12 cellular contexts compared by ENCODE assay signal in the genomic region with DNA sequence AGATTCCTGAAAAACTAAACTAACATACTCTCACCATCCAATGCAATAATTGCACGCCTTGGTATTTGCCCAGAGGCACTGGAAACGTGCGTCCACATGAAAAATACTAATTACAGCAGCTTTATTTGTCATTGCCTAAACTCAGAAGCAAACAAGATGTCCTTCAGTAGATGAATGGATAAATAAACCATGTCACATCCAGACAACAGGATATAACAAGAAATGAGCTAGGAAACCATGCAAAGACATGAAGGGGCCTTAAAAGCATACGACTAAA. TPM values are rescaled to one million over a fixed set of nuclear protein-coding genes. Genes with fewer than 3 reads are reported as not detected.
A peak's percentile ranks its signal among the peaks of the same experiment; 100 is the strongest.
DNase-seq lines count a peak whose midpoint lies in the region; ATAC-seq and TF ChIP-seq lines count a peak whose summit lies in the region.
"Had no signal": no experiment of that assay in that cellular context is flagged by ENCODE, and none has a peak within 500 bp of the region (broad histone marks: within the 10 kb centered on the region; RNA-seq: fewer than 3 reads in every experiment).

No MANE protein-coding gene starts in this region.

- DNase-seq in activated CD4-positive, alpha-beta T cell treated with anti-CD3 and anti-CD28 coated beads, Interleukin-2, amount 10 ng/mL, durations not matched to agents 24 days and 14 days = no peak
- DNase-seq in activated CD4-positive, alpha-beta T cell treated with anti-CD3 and anti-CD28 coated beads, Interleukin-2, amount 10 ng/mL, durations not matched to agents 7 days and 5 days = no peak
- DNase-seq in T47D (ENCODE audit: low read depth in 1 of 2, low spot score in 1 of 2) (peak; percentile 29 to 69), psoas muscle (no peak), dorsolateral prefrontal cortex (no peak), Right ventricle myocardium inferior (ENCODE audit: missing footprints) (no peak)
- DNase-seq: NCI-H1930, NCI-H524 treated with DMSO at 0.1 percent for 48 hours had no signal

- no peak overlapping the region for H3K9ac ChIP-seq in Loucy (ENCODE audit: low read depth, low read length, poor library complexity, severe bottlenecking)
- H3K9ac ChIP-seq: parathyroid adenoma had no signal

- H2AFZ ChIP-seq in Loucy (ENCODE audit: low read length) = no peak overlapping the region
- H2AFZ ChIP-seq: parathyroid adenoma had no signal

- in situ Hi-C loops in T47D (cut with HindIII; ENCODE audit: low pct_unique_long_range_greater_than_20kb, low sequenced_read_pairs) = no loop called here

- CTCF ChIA-PET in activated CD4-positive, alpha-beta T cell treated with anti-CD3 and anti-CD28 coated beads, Interleukin-2, amount 10 ng/mL, durations not matched to agents 7 days and 5 days (lab: Charles Lee) = interaction anchor here (0.9 to 2.5 kb wide), 4 partner anchors 8 to 48 kb away, joined by 3 to 11 read pairs (median 4); no protein-coding TSS in a partner anchor

- peaks cover 60% of the 10 kb centered on the region for H4K20me1 ChIP-seq in Loucy (ENCODE audit: insufficient read depth, low read length, poor library complexity, severe bottlenecking)

- no peaks in the 10 kb centered on the region for H3K36me3 Mint-ChIP-seq in activated CD4-positive, alpha-beta T cell treated with anti-CD3 and anti-CD28 coated beads, Interleukin-2, amount 10 ng/mL, durations not matched to agents 24 days and 14 days (ENCODE audit: low read depth)
- no peaks in the 10 kb centered on the region for H3K36me3 Mint-ChIP-seq in activated CD4-positive, alpha-beta T cell treated with anti-CD3 and anti-CD28 coated beads, Interleukin-2, amount 10 ng/mL, durations not matched to agents 7 days and 5 days (ENCODE audit: low read depth)

- peaks cover 2% of the 10 kb centered on the region; the same call in 1 of the 2 replicates for H3F3A ChIP-seq in Loucy (ENCODE audit: low read depth)

- no peaks in the 10 kb centered on the region for H3K9me3 Mint-ChIP-seq in activated CD4-positive, alpha-beta T cell treated with anti-CD3 and anti-CD28 coated beads, Interleukin-2, amount 10 ng/mL, durations not matched to agents 24 days and 14 days
- no peaks in the 10 kb centered on the region for H3K9me3 Mint-ChIP-seq in activated CD4-positive, alpha-beta T cell treated with anti-CD3 and anti-CD28 coated beads, Interleukin-2, amount 10 ng/mL, durations not matched to agents 7 days and 5 days

- TF ChIP-seq CTCF in Loucy (conservative IDR thresholded peaks at IDR 0.05; ENCODE audit: low read length) (no peak), psoas muscle (IDR thresholded peaks at IDR 0.05) (no peak), dorsolateral prefrontal cortex (IDR thresholded peaks at IDR 0.05 in 54 of 56, conservative IDR thresholded peaks at IDR 0.05 in 2 of 56; ENCODE audit: low read depth in 1 of 56, partially characterized antibody in 56 of 56) (no peak)

- peak overlapping the region; percentile 62 for H3K4me2 ChIP-seq in Loucy (ENCODE audit: low read depth, low read length, poor library complexity, severe bottlenecking)

- peaks cover 99% of the 10 kb centered on the region for H3K79me2 ChIP-seq in Loucy (ENCODE audit: insufficient read depth, low read length)

- H3K4me1 Mint-ChIP-seq in activated CD4-positive, alpha-beta T cell treated with anti-CD3 and anti-CD28 coated beads, Interleukin-2, amount 10 ng/mL, durations not matched to agents 24 days and 14 days = peaks cover 60% of the 10 kb centered on the region
- H3K4me1 Mint-ChIP-seq in activated CD4-positive, alpha-beta T cell treated with anti-CD3 and anti-CD28 coated beads, Interleukin-2, amount 10 ng/mL, durations not matched to agents 7 days and 5 days = peaks cover 74% of the 10 kb centered on the region

- intact Hi-C loops in activated CD4-positive, alpha-beta T cell treated with anti-CD3 and anti-CD28 coated beads, Interleukin-2, amount 10 ng/mL, durations not matched to agents 24 days and 14 days (cut with micrococcal nuclease) = loop anchor here (1.0 to 2.0 kb wide), 3 partner anchors 18 to 52 kb away; a partner anchor contains a TSS
- intact Hi-C loops in psoas muscle (cut with DNase I) = no loop called here
- intact Hi-C loops in dorsolateral prefrontal cortex (cut with DNase I) = loop anchor here in 1 of 2 donors (1.0 kb wide), 1 partner anchor 16 kb away; no protein-coding TSS in a partner anchor
- intact Hi-C loops in Right ventricle myocardium inferior (cut with DNase I) = no loop called here

- no peaks in the 10 kb centered on the region for H3K27me3 Mint-ChIP-seq in activated CD4-positive, alpha-beta T cell treated with anti-CD3 and anti-CD28 coated beads, Interleukin-2, amount 10 ng/mL, durations not matched to agents 24 days and 14 days
- no peaks in the 10 kb centered on the region for H3K27me3 Mint-ChIP-seq in activated CD4-positive, alpha-beta T cell treated with anti-CD3 and anti-CD28 coated beads, Interleukin-2, amount 10 ng/mL, durations not matched to agents 7 days and 5 days

- no peaks in the 10 kb centered on the region for H3K36me3 ChIP-seq in Loucy (ENCODE audit: insufficient read depth, low read length)
- H3K36me3 ChIP-seq in psoas muscle (ENCODE audit: insufficient read depth in 1 of 2, low read depth in 1 of 2) = no peaks in the 10 kb centered on the region
- H3K36me3 ChIP-seq: brain microvascular endothelial cell had no signal

- POLR2A ChIA-PET in activated CD4-positive, alpha-beta T cell treated with anti-CD3 and anti-CD28 coated beads, Interleukin-2, amount 10 ng/mL, durations not matched to agents 7 days and 5 days (lab: Charles Lee) = interaction anchor here (0.5 to 1.2 kb wide), 2 partner anchors 9 to 95 kb away, joined by 6 to 7 read pairs; no protein-coding TSS in a partner anchor

- no peaks in the 10 kb centered on the region for H3K9me2 ChIP-seq in Loucy (replicated peaks; ENCODE audit: low read depth, low read length)

- 88 to 90% (median 89%) methylated on average over 4 of the region's 4 CpGs for WGBS in psoas muscle, 3 donors

- H3K27ac ChIP-seq in psoas muscle = peak overlapping the region; percentile 70
- H3K27ac ChIP-seq in dorsolateral prefrontal cortex = no peak overlapping the region
- H3K27ac ChIP-seq: parathyroid adenoma had no signal

- no peaks in the 10 kb centered on the region for H3K27me3 ChIP-seq in Loucy (ENCODE audit: insufficient read depth, low read length, poor library complexity, severe bottlenecking)
- H3K27me3 ChIP-seq in psoas muscle (ENCODE audit: insufficient read depth in 3 of 3, low read length in 2 of 3) = no peaks in the 10 kb centered on the region
- no peaks in the 10 kb centered on the region for H3K27me3 ChIP-seq in dorsolateral prefrontal cortex
- H3K27me3 ChIP-seq: brain microvascular endothelial cell had no signal

- no peak for ATAC-seq in psoas muscle
- ATAC-seq in activated CD4-positive, CD25-positive, alpha-beta regulatory T cell treated with anti-CD3 and anti-CD28 coated beads, Interleukin-2, amount 50 U/mL, for 24 hours = no peak
- no peak for ATAC-seq in Right ventricle myocardium inferior

- H3K4me3 Mint-ChIP-seq in activated CD4-positive, alpha-beta T cell treated with anti-CD3 and anti-CD28 coated beads, Interleukin-2, amount 10 ng/mL, durations not matched to agents 24 days and 14 days = peak overlapping the region; percentile 3
- no peak overlapping the region for H3K4me3 Mint-ChIP-seq in activated CD4-positive, alpha-beta T cell treated with anti-CD3 and anti-CD28 coated beads, Interleukin-2, amount 10 ng/mL, durations not matched to agents 7 days and 5 days

- peak overlapping the region; percentile 54 for H3K27ac Mint-ChIP-seq in activated CD4-positive, alpha-beta T cell treated with anti-CD3 and anti-CD28 coated beads, Interleukin-2, amount 10 ng/mL, durations not matched to agents 24 days and 14 days
- H3K27ac Mint-ChIP-seq in activated CD4-positive, alpha-beta T cell treated with anti-CD3 and anti-CD28 coated beads, Interleukin-2, amount 10 ng/mL, durations not matched to agents 7 days and 5 days = no peak overlapping the region

- H3K9me3 ChIP-seq in Loucy (ENCODE audit: insufficient read depth, low read depth, low read length) (no peaks in the 10 kb centered on the region), psoas muscle (no peaks in the 10 kb centered on the region)

- no peak overlapping the region for H3K4me3 ChIP-seq in Loucy (ENCODE audit: low read length, poor library complexity, severe bottlenecking)
- H3K4me3 ChIP-seq in psoas muscle = no peak overlapping the region
- H3K4me3 ChIP-seq in dorsolateral prefrontal cortex = no peak overlapping the region

- H3K4me1 ChIP-seq in Loucy (ENCODE audit: insufficient read depth, low read length, poor library complexity, severe bottlenecking) = peaks cover 30% of the 10 kb centered on the region
- peaks cover 98% of the 10 kb centered on the region for H3K4me1 ChIP-seq in psoas muscle

RNA-seq across cellular contexts. Expression of a gene that starts 25.0 kb away (rescaled TPM):
- 25.5 and 27.8 TPM in 2 replicates for total RNA-seq in activated CD4-positive, alpha-beta T cell treated with anti-CD3 and anti-CD28 coated beads, Interleukin-2, amount 10 ng/mL, durations not matched to agents 24 days and 14 days
- 10 to 100 TPM; 20.3 to 20.9 TPM for total RNA-seq in activated CD4-positive, alpha-beta T cell treated with anti-CD3 and anti-CD28 coated beads, Interleukin-2, amount 10 ng/mL, durations not matched to agents 7 days and 5 days
- total RNA-seq in psoas muscle = 10 to 100 TPM; 17.5 to 40.2 (median 24.9) TPM
- 10 to 100 TPM in 1 of 3 donors, 1 to 10 TPM in 2; 7.5 to 12.3 (median 9.2) TPM for polyA plus RNA-seq in psoas muscle
- total RNA-seq in dorsolateral prefrontal cortex = 10 to 100 TPM in 119 of 120 experiments, 1 to 10 TPM in 1; 9.4 to 22.3 (median 15.4) TPM
- 8.4 TPM for total RNA-seq in Right ventricle myocardium inferior

RNA-seq across cellular contexts. Expression of a gene that starts 46.5 kb away (rescaled TPM):
- total RNA-seq in activated CD4-positive, alpha-beta T cell treated with anti-CD3 and anti-CD28 coated beads, Interleukin-2, amount 10 ng/mL, durations not matched to agents 24 days and 14 days = 170 and 173 TPM in 2 replicates
- 100 to 1,000 TPM; 185 to 206 TPM for total RNA-seq in activated CD4-positive, alpha-beta T cell treated with anti-CD3 and anti-CD28 coated beads, Interleukin-2, amount 10 ng/mL, durations not matched to agents 7 days and 5 days
- total RNA-seq in psoas muscle (100 to 1,000 TPM in 2 of 4 donors, 10 to 100 TPM in 2; 94.4 to 137 (median 113) TPM), dorsolateral prefrontal cortex (100 to 1,000 TPM; 391 to 680 (median 539) TPM), Right ventricle myocardium inferior (181 TPM)
- polyA plus RNA-seq in psoas muscle = 100 to 1,000 TPM in 2 of 3 donors, 10 to 100 TPM in 1; 92.8 to 143 (median 138) TPM

RNA-seq across cellular contexts. Expression of a gene that starts 59.0 kb away (rescaled TPM):
- total RNA-seq in activated CD4-positive, alpha-beta T cell treated with anti-CD3 and anti-CD28 coated beads, Interleukin-2, amount 10 ng/mL, durations not matched to agents 24 days and 14 days = 9.9 and 10.9 TPM in 2 replicates
- total RNA-seq in activated CD4-positive, alpha-beta T cell treated with anti-CD3 and anti-CD28 coated beads, Interleukin-2, amount 10 ng/mL, durations not matched to agents 7 days and 5 days = 10 to 100 TPM; 10.7 to 12.1 TPM
- total RNA-seq in psoas muscle = 10 to 100 TPM in 3 of 4 donors, 1 to 10 TPM in 1; 9.8 to 17.0 (median 10.9) TPM
- polyA plus RNA-seq in psoas muscle = 1 to 10 TPM; 6.3 to 8.6 (median 8.0) TPM
- total RNA-seq in dorsolateral prefrontal cortex = 100 to 1,000 TPM in 1 of 120 experiments, 10 to 100 TPM in 118, 1 to 10 TPM in 1; 7.4 to 118 (median 26.3) TPM
- total RNA-seq in Right ventricle myocardium inferior = 26.0 TPM

Comparison
In these comparisons a context has a peak if more than half of its experiments do, and no peak if none do; other contexts are left out.
1. DNase-seq: peak in T47D (2 of 2); none in activated CD4-positive, alpha-beta T cell treated with anti-CD3 and anti-CD28 coated beads, Interleukin-2, amount 10 ng/mL, durations not matched to agents 24 days and 14 days (single experiment), activated CD4-positive, alpha-beta T cell treated with anti-CD3 and anti-CD28 coated beads, Interleukin-2, amount 10 ng/mL, durations not matched to agents 7 days and 5 days (single experiment), psoas muscle (0 of 2), dorsolateral prefrontal cortex (0 of 10) and Right ventricle myocardium inferior (single experiment).